Comparison of ENCODE assay signal across 23 cellular contexts in the genomic region with DNA sequence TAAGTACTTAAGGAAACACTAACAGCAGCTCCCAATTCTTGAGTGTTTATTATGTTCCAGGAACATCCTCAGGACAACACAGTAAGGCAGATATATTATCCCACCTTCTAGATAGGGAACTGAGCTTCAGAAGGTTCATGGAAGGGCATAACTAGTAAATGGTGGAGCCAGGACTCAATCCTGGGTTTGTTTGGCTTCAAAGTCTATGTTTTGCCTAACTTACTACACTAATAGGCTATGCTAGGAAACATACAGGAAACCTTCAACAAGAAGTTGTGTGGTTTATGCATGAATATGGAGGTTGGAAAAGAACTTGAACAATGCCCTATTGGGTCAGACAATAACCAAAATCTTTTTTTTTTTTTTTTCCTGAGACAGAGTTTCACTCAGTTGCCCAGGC.
"Had no signal": no experiment of that assay in that cellular context is flagged by ENCODE, and none has a peak within 500 bp of the region (broad histone marks: within the 10 kb centered on the region; RNA-seq: fewer than 3 reads in every experiment).

No MANE protein-coding gene starts in this region.

- H3K9me3 ChIP-seq: colonic mucosa, esophagus squamous epithelium, gastrocnemius medialis, heart right ventricle, left ventricle myocardium inferior, lower lobe of right lung, mucosa of descending colon had no signal

- FAIRE-seq: endometrium, islet of Langerhans, keratinocyte had no signal

- H3K4me1 ChIP-seq: colonic mucosa, esophagus squamous epithelium, gastrocnemius medialis, left ventricle myocardium inferior, lower lobe of right lung had no signal

- H3K27me3 ChIP-seq: colonic mucosa, esophagus squamous epithelium, gastrocnemius medialis had no signal

- H3K4me3 ChIP-seq: colonic mucosa, esophagus squamous epithelium, gastrocnemius medialis, heart right ventricle, left ventricle myocardium inferior, lower lobe of right lung, mucosa of descending colon had no signal

- ATAC-seq: effector memory CD8-positive, alpha-beta T cell; esophagus mucosa; gastrocnemius medialis; heart right ventricle; lower lobe of right lung; mucosa of descending colon had no signal

- H3K36me3 ChIP-seq: colonic mucosa, esophagus squamous epithelium, gastrocnemius medialis, heart right ventricle, left ventricle myocardium inferior, lower lobe of right lung had no signal

- H3K27ac ChIP-seq: colonic mucosa, epithelial cell of prostate, esophagus squamous epithelium, gastrocnemius medialis, heart right ventricle, left ventricle myocardium inferior, lower lobe of right lung had no signal

- DNase-seq: colonic mucosa; cortex of kidney; effector CD8-positive, alpha-beta T cell; effector memory CD8-positive, alpha-beta T cell; erythroblast; esophagus squamous epithelium; foreskin fibroblast; foreskin melanocyte; gastrocnemius medialis; glutamatergic neuron; heart right ventricle; hippocampal formation; left cardiac atrium; left ventricle myocardium inferior; lower lobe of right lung; mesenchymal stem cell; mucosa of descending colon; naive B cell had no signal
